Comparison of ENCODE assay signal across 10 cellular contexts in genomic region chr3:144294659-144295538, GRCh38.
A peak's percentile ranks its signal among the peaks of the same experiment; 100 is the strongest.
DNase-seq lines count a peak whose midpoint lies in the region; ATAC-seq, FAIRE-seq and TF ChIP-seq lines count a peak whose summit lies in the region.
"Had no signal": no experiment of that assay in that cellular context is flagged by ENCODE, and none has a peak within 500 bp of the region (broad histone marks: within the 10 kb centered on the region; RNA-seq: fewer than 3 reads in every experiment).

No MANE protein-coding gene starts in this region.

- H3K9ac ChIP-seq in MM.1S (ENCODE audit: low read length) (no peak overlapping the region), HepG2 (ENCODE audit: insufficient read depth, low read depth, low read length) (no peak overlapping the region)
- H3K9ac ChIP-seq: GM23248 had no signal

- H3K9me3 ChIP-seq in MM.1S (replicated peaks; ENCODE audit: insufficient read depth, low read length) (no peaks in the 10 kb centered on the region), HepG2 (ENCODE audit: low read length) (peaks cover 12% of the 10 kb centered on the region; the same call in 1 of the 2 replicates)
- H3K9me3 ChIP-seq: neutrophil had no signal

- ATAC-seq in GM18508 (IDR thresholded peaks at IDR 0.05; ENCODE audit: insufficient read depth, unreplicated experiment), result peak; percentile 87
- peak; percentile 85 for ATAC-seq in GM21367 (IDR thresholded peaks at IDR 0.05; ENCODE audit: unreplicated experiment)
- ATAC-seq in HG03060 (IDR thresholded peaks at IDR 0.05; ENCODE audit: low read depth, unreplicated experiment), result peak; percentile 86
- ATAC-seq in central memory CD8-positive, alpha-beta T cell (replicated peaks; ENCODE audit: extremely low read depth, poor library complexity, severe bottlenecking), result peak; percentile 69
- ATAC-seq in HepG2, result no peak

- H3K79me2 ChIP-seq in MM.1S (ENCODE audit: low read length) (no peaks in the 10 kb centered on the region), HepG2 (ENCODE audit: insufficient read depth, low read length) (no peaks in the 10 kb centered on the region)

- H3K27me3 ChIP-seq in MM.1S (replicated peaks; ENCODE audit: insufficient read depth, low read length), result no peaks in the 10 kb centered on the region
- H3K27me3 ChIP-seq in HepG2 (ENCODE audit: control insufficient read depth in 1 of 2, insufficient read depth in 2 of 2, low read length in 2 of 2), result no peaks in the 10 kb centered on the region
- H3K27me3 ChIP-seq: neutrophil had no signal

- WGBS in HepG2 (ENCODE audit: low lambda C conversion rate), result 1% methylated on average over 2 of the region's 2 CpGs

- DNase-seq in central memory CD8-positive, alpha-beta T cell (ENCODE audit: low spot score in 2 of 2), result no peak
- DNase-seq in SK-N-DZ (ENCODE audit: low spot score), result no peak
- DNase-seq in NCI-H526 (lab: John Stamatoyannopoulos, UW), result no peak
- DNase-seq in MM.1S, result no peak
- no peak for DNase-seq in HepG2 (ENCODE audit: low spot score)
- DNase-seq: GM23248 had no signal

- POLR2A ChIA-PET in HepG2 (lab: Yijun Ruan, JAX), result no interaction called here

- no peaks in the 10 kb centered on the region for H3K27me3 Mint-ChIP-seq in central memory CD8-positive, alpha-beta T cell

- intact Hi-C loops in HepG2 (cut with micrococcal nuclease; ENCODE audit: unreplicated experiment), result no loop called here

- H3K27ac ChIP-seq in MM.1S (ENCODE audit: low read length), result no peak overlapping the region
- H3K27ac ChIP-seq in HepG2 (ENCODE audit: extremely low read length, insufficient read depth, low read length), result no peak overlapping the region
- H3K27ac ChIP-seq: GM23248, neutrophil had no signal

- TF ChIP-seq EP300 in HepG2 (IDR thresholded peaks at IDR 0.05; ENCODE audit: low read depth in 2 of 2, low read length in 2 of 2) (no peak), HepG2 (CRISPR knock-in tag; IDR thresholded peaks at IDR 0.05; ENCODE audit: borderline replicate concordance) (no peak)

- CTCF ChIA-PET in HepG2 (lab: Yijun Ruan, JAX; ENCODE audit: low intra/inter-chr PET ratio, low total read pairs), result no interaction called here

- FAIRE-seq in HepG2 (lab: Jason Lieb, UNC), result no peak

- H3K36me3 ChIP-seq in MM.1S (replicated peaks; ENCODE audit: insufficient read depth, low read length), result no peaks in the 10 kb centered on the region
- no peaks in the 10 kb centered on the region for H3K36me3 ChIP-seq in HepG2 (replicated peaks in 1 of 2; ENCODE audit: control insufficient read depth in 1 of 2, insufficient read depth in 2 of 2, low read length in 2 of 2)
- H3K36me3 ChIP-seq: neutrophil had no signal

- H3K4me2 ChIP-seq in MM.1S (ENCODE audit: low read depth, low read length) (no peak overlapping the region), HepG2 (ENCODE audit: low read depth, low read length) (no peak overlapping the region)

- H3K4me1 Mint-ChIP-seq in central memory CD8-positive, alpha-beta T cell, result peaks cover 10% of the 10 kb centered on the region

- no peak for TF ChIP-seq RAD21 in HepG2 (CRISPR knock-in tag; IDR thresholded peaks at IDR 0.05)

- peak overlapping the region; percentile 42 for H3K27ac Mint-ChIP-seq in central memory CD8-positive, alpha-beta T cell (ENCODE audit: low read depth)

- H3F3A ChIP-seq in MM.1S (ENCODE audit: insufficient read depth, low read length), result no peaks in the 10 kb centered on the region

- TF ChIP-seq CTCF in MM.1S (IDR thresholded peaks at IDR 0.05; ENCODE audit: low read length), result no peak
- TF ChIP-seq CTCF in HepG2 (CRISPR knock-in tag; IDR thresholded peaks at IDR 0.05), result no peak

- TF ChIP-seq POLR2A in HepG2 (IDR thresholded peaks at IDR 0.05; ENCODE audit: insufficient read depth in 1 of 2, low read depth in 2 of 2, low read length in 2 of 2), result no peak

- H3K4me3 Mint-ChIP-seq in central memory CD8-positive, alpha-beta T cell, result peak overlapping the region; percentile 45

- H3K4me3 ChIP-seq in MM.1S (ENCODE audit: low read length) (no peak overlapping the region), HepG2 (replicated peaks in 1 of 3; ENCODE audit: insufficient read depth in 1 of 3, low read depth in 2 of 3, low read length in 3 of 3) (no peak overlapping the region)
- H3K4me3 ChIP-seq: GM23248 had no signal

- H3K4me1 ChIP-seq in MM.1S (ENCODE audit: low read length), result no peaks in the 10 kb centered on the region
- no peaks in the 10 kb centered on the region for H3K4me1 ChIP-seq in HepG2 (ENCODE audit: insufficient read depth, low read length)

- BruUV-seq in HepG2 (replicated peaks; lab: Mats Ljungman, UMichigan), result no TSS peak

- H4K20me1 ChIP-seq in MM.1S (ENCODE audit: insufficient read depth, low read length) (no peaks in the 10 kb centered on the region), HepG2 (ENCODE audit: insufficient read depth, low read length) (no peaks in the 10 kb centered on the region)

- H2AFZ ChIP-seq in MM.1S (ENCODE audit: low read length) (no peak overlapping the region), HepG2 (ENCODE audit: low read length) (no peak overlapping the region)
- H2AFZ ChIP-seq: GM23248 had no signal

- no peaks in the 10 kb centered on the region for H3K36me3 Mint-ChIP-seq in central memory CD8-positive, alpha-beta T cell (ENCODE audit: insufficient read depth)

- no peaks in the 10 kb centered on the region; the same call in 1 of the 2 replicates for H3K9me2 ChIP-seq in MM.1S (replicated peaks; ENCODE audit: insufficient read depth, low read length)

- H3K9me3 Mint-ChIP-seq in central memory CD8-positive, alpha-beta T cell, result peaks cover under 1% of the 10 kb centered on the region

- in situ Hi-C loops in HepG2 (cut with HindIII; ENCODE audit: extremely low pct_ligation_motif_present, low pct_unique_long_range_greater_than_20kb), result no loop called here

TF ChIP-seq in HepG2, 621 proteins besides CTCF, POLR2A, EP300 and RAD21:
- TF ChIP-seq ZBTB7A (CRISPR knock-in tag; IDR thresholded peaks at IDR 0.05), result no peak
- TF ChIP-seq MTF2 (CRISPR knock-in tag; IDR thresholded peaks at IDR 0.05; ENCODE audit: borderline replicate concordance), result no peak
- TF ChIP-seq SP140L (CRISPR knock-in tag; IDR thresholded peaks at IDR 0.05; ENCODE audit: borderline replicate concordance), result no peak
- no peak for TF ChIP-seq ZNF136 (CRISPR knock-in tag; IDR thresholded peaks at IDR 0.05; ENCODE audit: low read depth)
- TF ChIP-seq SMC3 (IDR thresholded peaks at IDR 0.05; ENCODE audit: low read length), result no peak
- no peak for TF ChIP-seq GMEB2 (CRISPR knock-in tag; IDR thresholded peaks at IDR 0.05; ENCODE audit: low read depth)
- TF ChIP-seq RNF219 (CRISPR knock-in tag; IDR thresholded peaks at IDR 0.05), result no peak
TF ChIP-seq in HepG2: peak in this region for 0.
